In genomic region chr19:5541456-5541855, GRCh38 we compare ENCODE assay signal across 23 cellular contexts. TPM values are rescaled to one million over a fixed set of nuclear protein-coding genes. Genes with fewer than 3 reads are reported as not detected.
A peak's percentile ranks its signal among the peaks of the same experiment; 100 is the strongest.
DNase-seq lines count a peak whose midpoint lies in the region; ATAC-seq, FAIRE-seq and TF ChIP-seq lines count a peak whose summit lies in the region.
"Had no signal": no experiment of that assay in that cellular context is flagged by ENCODE, and none has a peak within 500 bp of the region (broad histone marks: within the 10 kb centered on the region; RNA-seq: fewer than 3 reads in every experiment).

No MANE protein-coding gene starts in this region.

- no peak overlapping the region for H3K4me2 ChIP-seq in A549
- H3K4me2 ChIP-seq in K562 (ENCODE audit: insufficient read depth, low read length) = no peak overlapping the region
- H3K4me2 ChIP-seq: BLaER1, GM23338 had no signal

- H3K4me1 ChIP-seq in A549 (peaks cover 3% of the 10 kb centered on the region; the same call in 1 of the 3 replicates), K562 (replicated peaks in 1 of 2; ENCODE audit: control insufficient read depth in 2 of 2, insufficient read depth in 2 of 2, low read length in 2 of 2) (peaks cover 0 to 11% of the 10 kb centered on the region in 2 experiments; a peak in 2 of 5 replicates)

- no peak for TF ChIP-seq EP300 in A549 (IDR thresholded peaks at IDR 0.05)
- no peak for TF ChIP-seq EP300 in K562 (IDR thresholded peaks at IDR 0.05; ENCODE audit: low read length)

- no TSS peak for BruUV-seq in K562 (replicated peaks; lab: Mats Ljungman, UMichigan)

- POLR2A ChIA-PET in A549 (lab: Yijun Ruan, JAX) (no interaction called here), K562 (lab: Yijun Ruan, JAX) (interaction anchor here (0.6 kb wide), 1 partner anchor 15 kb away, joined by 4 read pairs; no protein-coding TSS in a partner anchor)

- H3K27ac ChIP-seq in A549 = no peak overlapping the region
- H3K27ac ChIP-seq in K562 (ENCODE audit: extremely low read depth, low read depth, low read length) = no peak overlapping the region
- H3K27ac ChIP-seq: BLaER1, C4-2B had no signal

- H3K36me3 ChIP-seq in K562 (ENCODE audit: control insufficient read depth, insufficient read depth, low read length) = no peaks in the 10 kb centered on the region
- H3K36me3 ChIP-seq: BLaER1, HAP-1 had no signal

- H3K9me1 ChIP-seq in K562 (ENCODE audit: control insufficient read depth, insufficient read depth, low read length) = no peaks in the 10 kb centered on the region

- H3K4me3 ChIP-seq in A549 (no peak overlapping the region), K562 (no peak overlapping the region), fibroblast of the aortic adventitia (ENCODE audit: low read depth, low read length) (no peak overlapping the region)
- H3K4me3 ChIP-seq: BLaER1, GM12878, GM23338, HAP-1 had no signal

- no peak for TF ChIP-seq POLR2A in A549 (IDR thresholded peaks at IDR 0.05; ENCODE audit: low read length)
- no peak for TF ChIP-seq POLR2A in K562 (conservative IDR thresholded peaks at IDR 0.05)

- H2AFZ ChIP-seq in K562 (ENCODE audit: low read depth, low read length) = no peak overlapping the region
- H2AFZ ChIP-seq: GM23338 had no signal

- H3K79me2 ChIP-seq in K562 (ENCODE audit: control insufficient read depth, insufficient read depth, low read length) = no peaks in the 10 kb centered on the region

- peak overlapping the region; percentile 40 for H3K27ac Mint-ChIP-seq in stimulated activated effector memory CD8-positive, alpha-beta T cell treated with anti-CD3 and anti-CD28 coated beads, Interleukin-12 subunit alpha, Interleukin-12 subunit beta, amount 100 ng/mL, for 72 hours
- H3K27ac Mint-ChIP-seq: B cell; CD4-positive, CD25-positive, alpha-beta regulatory T cell; CD8-positive, alpha-beta T cell; GM23338; HFFc6 had no signal

- WGBS in A549 (ENCODE audit: missing lambda C conversion rate) = 82% methylated on average over 5 of the region's 7 CpGs
- WGBS in K562 (ENCODE audit: insufficient coverage, low coverage, missing lambda C conversion rate) = 7% methylated on average over 5 of the region's 7 CpGs

- DNase-seq in A549 (ENCODE audit: low read depth in 1 of 2, low spot score in 1 of 2) (no peak), K562 (ENCODE audit: extremely low read depth in 1 of 4, low spot score in 3 of 4) (no peak), fibroblast of the aortic adventitia (ENCODE audit: low read depth) (peak; percentile 4), COLO668 (lab: John Stamatoyannopoulos, UW; ENCODE audit: unreplicated experiment) (no peak)
- no peak for DNase-seq in stimulated activated effector memory CD8-positive, alpha-beta T cell treated with anti-CD3 and anti-CD28 coated beads, Interleukin-12 subunit alpha, Interleukin-12 subunit beta, amount 100 ng/mL, for 72 hours (ENCODE audit: low spot score in 2 of 2)
- DNase-seq: 8988T; CD4-positive, CD25-positive, alpha-beta regulatory T cell; CD8-positive, alpha-beta T cell; DMS 273 treated with DMSO at 0.1 percent for 48 hours; DMS79; EL; GDM1; HFFc6 had no signal

- no peaks in the 10 kb centered on the region for H3K4me1 Mint-ChIP-seq in stimulated activated effector memory CD8-positive, alpha-beta T cell treated with anti-CD3 and anti-CD28 coated beads, Interleukin-12 subunit alpha, Interleukin-12 subunit beta, amount 100 ng/mL, for 72 hours
- H3K4me1 Mint-ChIP-seq: B cell; CD4-positive, CD25-positive, alpha-beta regulatory T cell had no signal

- ATAC-seq in A549 = no peak
- ATAC-seq in K562 = no peak
- ATAC-seq in stimulated activated effector memory CD8-positive, alpha-beta T cell treated with anti-CD3 and anti-CD28 coated beads, Interleukin-12 subunit alpha, Interleukin-12 subunit beta, amount 100 ng/mL, for 72 hours = no peak
- no peak for ATAC-seq in GM18870 (IDR thresholded peaks at IDR 0.05; ENCODE audit: unreplicated experiment)
- no peak for ATAC-seq in HG02938 (IDR thresholded peaks at IDR 0.05; ENCODE audit: unreplicated experiment)
- ATAC-seq: CD8-positive, alpha-beta T cell; GM12878; GM23338 had no signal

- no peak overlapping the region for H3K4me3 Mint-ChIP-seq in stimulated activated effector memory CD8-positive, alpha-beta T cell treated with anti-CD3 and anti-CD28 coated beads, Interleukin-12 subunit alpha, Interleukin-12 subunit beta, amount 100 ng/mL, for 72 hours
- H3K4me3 Mint-ChIP-seq: B cell; CD4-positive, CD25-positive, alpha-beta regulatory T cell; CD8-positive, alpha-beta T cell; GM23338; HFFc6 had no signal

- FAIRE-seq in A549 (lab: Jason Lieb, UNC) = no peak
- no peak for FAIRE-seq in K562 (lab: Jason Lieb, UNC)
- FAIRE-seq: D721Med, GM12878, H54 had no signal

- intact Hi-C loops in K562 (cut with micrococcal nuclease) = no loop called here

- in situ Hi-C loops in K562 (cut with MboI) = no loop called here

- TF ChIP-seq CTCF in A549 (IDR thresholded peaks at IDR 0.05) (no peak), K562 (IDR thresholded peaks at IDR 0.05 in 2 of 3, conservative IDR thresholded peaks at IDR 0.05 in 1 of 3; ENCODE audit: insufficient read depth in 2 of 3, low read depth in 1 of 3, low read length in 3 of 3) (no peak), fibroblast of the aortic adventitia (IDR thresholded peaks at IDR 0.05; ENCODE audit: insufficient read depth, low read length) (no peak)

- H4K20me1 ChIP-seq in K562 (replicated peaks; ENCODE audit: control insufficient read depth, insufficient read depth, low read length) = no peaks in the 10 kb centered on the region
- H4K20me1 ChIP-seq: BLaER1 had no signal

- H3K9me3 Mint-ChIP-seq in stimulated activated effector memory CD8-positive, alpha-beta T cell treated with anti-CD3 and anti-CD28 coated beads, Interleukin-12 subunit alpha, Interleukin-12 subunit beta, amount 100 ng/mL, for 72 hours = no peaks in the 10 kb centered on the region
- H3K9me3 Mint-ChIP-seq: CD8-positive, alpha-beta T cell; GM23338; HFFc6 had no signal

- H3K9me3 ChIP-seq in A549 (no peaks in the 10 kb centered on the region), K562 (replicated peaks; ENCODE audit: control insufficient read depth, insufficient read depth, low read depth, low read length) (no peaks in the 10 kb centered on the region)
- H3K9me3 ChIP-seq: HAP-1 had no signal

- peaks cover 4 to 5% of the 10 kb centered on the region in 2 experiments; a peak in 2 of 5 replicates for H3K27me3 ChIP-seq in K562 (ENCODE audit: control insufficient read depth in 2 of 2, insufficient read depth in 2 of 2, low read length in 2 of 2)
- H3K27me3 ChIP-seq: BLaER1 had no signal

- CTCF ChIA-PET in A549 (lab: Yijun Ruan, JAX) (interaction anchor here (1.0 kb wide), 1 partner anchor 36 kb away, joined by 3 read pairs; no protein-coding TSS in a partner anchor), K562 (lab: Yijun Ruan, JAX; ENCODE audit: low intra/inter-chr PET ratio) (no interaction called here)

- TF ChIP-seq RAD21 in A549 (conservative IDR thresholded peaks at IDR 0.05 in 1 of 2, IDR thresholded peaks at IDR 0.05 in 1 of 2) (no peak), K562 (CRISPR knock-in tag; conservative IDR thresholded peaks at IDR 0.05 in 1 of 2, IDR thresholded peaks at IDR 0.05 in 1 of 2) (no peak)

- H3K9ac ChIP-seq in K562 (ENCODE audit: insufficient read depth in 1 of 2, low read depth in 2 of 2, low read length in 2 of 2) = no peak overlapping the region
- H3K9ac ChIP-seq: BLaER1 had no signal

- no peaks in the 10 kb centered on the region for H3K36me3 Mint-ChIP-seq in stimulated activated effector memory CD8-positive, alpha-beta T cell treated with anti-CD3 and anti-CD28 coated beads, Interleukin-12 subunit alpha, Interleukin-12 subunit beta, amount 100 ng/mL, for 72 hours
- H3K36me3 Mint-ChIP-seq: CD4-positive, CD25-positive, alpha-beta regulatory T cell; CD8-positive, alpha-beta T cell had no signal

TF ChIP-seq in A549, 52 proteins besides CTCF, POLR2A, EP300 and RAD21:
- no peak for TF ChIP-seq KDM5A (IDR thresholded peaks at IDR 0.05)
- peak; percentile 27; the same call in 1 of the 2 replicates for TF ChIP-seq KDM1A (IDR thresholded peaks at IDR 0.05; ENCODE audit: low read depth)
- TF ChIP-seq FOXS1 (CRISPR knock-in tag; IDR thresholded peaks at IDR 0.05) = no peak

TF ChIP-seq in K562, 482 proteins besides CTCF, POLR2A, EP300 and RAD21 (continues in another document):
- TF ChIP-seq RBM25 (IDR thresholded peaks at IDR 0.05; ENCODE audit: low read depth, low read length, severe bottlenecking) (peak; percentile 28), TSC22D4 (tag; IDR thresholded peaks at IDR 0.05) (no peak), BCOR (IDR thresholded peaks at IDR 0.05) (peak; percentile 55; the same call in 1 of the 2 replicates), GATA2 (CRISPR knock-in tag; IDR thresholded peaks at IDR 0.05) (no peak)

RNA-seq across cellular contexts. Expression of gene TINCR, which starts 26.3 kb away (rescaled TPM):
- polyA plus RNA-seq in A549 (2011; rRNA removed) (1.2 TPM in 2 replicates), A549 (2017; fragmentation: RNase III; extraction: RNeasy Plus Mini Kit Qiagen cat#74134 plus additional on column Dnase treatment) (1.6 to 1.9 TPM (median 1.8 TPM) in 3 replicates), K562 (2011; rRNA removed) (0.11 and 0.32 TPM in 2 replicates), K562 (2014; fragmentation: Illumina TruSeq; extraction: Trizol) (0.10 and 0.21 TPM in 2 replicates), K562 (2014; fragmentation: Nextera tagmentation; extraction: Ambion mirVana) (under 1 TPM; 0.03 to 0.10 TPM), K562 (2014; rRNA removed) (0.03 and 0.19 TPM in 2 replicates)
- polyA plus RNA-seq in A549 (2012; cell fraction: cytosol; rRNA removed) = 1.2 and 1.3 TPM in 2 replicates
- polyA plus RNA-seq in A549 (2012; cell fraction: nucleus; rRNA removed) = 0.54 and 1.3 TPM in 2 replicates
- 1.1 and 1.4 TPM in 2 replicates for polyA minus RNA-seq in A549 (2011; rRNA and poly(A)+ RNA removed)
- total RNA-seq in K562 (2011; cell fraction: chromatin; rRNA removed; ENCODE audit: low replicate concordance) = 1.7 and 1.9 TPM in 2 replicates
- total RNA-seq in K562 (2011; cell fraction: nucleolus; rRNA removed) = 0.66 and 0.67 TPM in 2 replicates
- total RNA-seq in K562 (2011; cell fraction: nucleoplasm; rRNA removed) = 1.1 and 1.5 TPM in 2 replicates
- total RNA-seq in K562 (2014; rRNA removed) (0.08 TPM in 1 of 2 replicates, not detected in the other), K562 (2014; rRNA removed; fragmentation: Illumina TruSeq; extraction: Trizol) (0.06 and 0.07 TPM in 2 replicates), K562 (2015; rRNA removed; fragmentation: Illumina TruSeq; extraction: Trizol) (0.07 TPM in 1 of 2 replicates, not detected in the other), K562 (2021) (0.13 and 0.24 TPM in 2 replicates), fibroblast of the aortic adventitia (ENCODE audit: low replicate concordance) (0.08 TPM in 1 of 2 replicates, not detected in the other)
- polyA plus RNA-seq in K562 (2011; cell fraction: cytosol; rRNA removed) = 0.06 and 0.24 TPM in 2 replicates
- 0.58 and 0.90 TPM in 2 replicates for polyA plus RNA-seq in K562 (2011; cell fraction: nucleus; rRNA removed)
- polyA plus RNA-seq in K562 (2012) = 0.20 and 0.36 TPM in 2 replicates
- polyA minus RNA-seq in K562 (2011; rRNA and poly(A)+ RNA removed) = 0.33 TPM in 1 of 2 replicates, not detected in the other
- polyA minus RNA-seq in K562 (2011; cell fraction: cytosol; rRNA and poly(A)+ RNA removed) = not detected in 2 replicates
- 0.11 and 0.13 TPM in 2 replicates for polyA minus RNA-seq in K562 (2011; cell fraction: nucleus; rRNA and poly(A)+ RNA removed)
- polyA plus RNA-seq: CD4-positive, CD25-positive, alpha-beta regulatory T cell had no signal

Comparison
In these comparisons a context has a peak if more than half of its experiments do, and no peak if none do; other contexts are left out.
1. Of the 35 proteins assayed by ChIP-seq in both K562 and A549: peak only in K562: none; only in A549: KDM1A; in both: none; in neither: 34.